ENCODE assay signal across 20 cellular contexts in genomic region chr2:126836761-126837679, GRCh38.
"Had no signal": no experiment of that assay in that cellular context is flagged by ENCODE, and none has a peak within 500 bp of the region (broad histone marks: within the 10 kb centered on the region; RNA-seq: fewer than 3 reads in every experiment).

No MANE protein-coding gene starts in this region.

- H2AFZ ChIP-seq: parathyroid adenoma had no signal

- H3K27ac ChIP-seq: breast epithelium, colonic mucosa, gastroesophageal sphincter, parathyroid adenoma, right lobe of liver, thyroid gland had no signal

- H3K4me1 ChIP-seq: breast epithelium, colonic mucosa, parathyroid adenoma, right lobe of liver, thyroid gland had no signal

- H3K79me2 ChIP-seq: parathyroid adenoma had no signal

- H3K9me3 ChIP-seq: breast epithelium, colonic mucosa, gastroesophageal sphincter, right lobe of liver, thyroid gland had no signal

- H3K4me3 ChIP-seq: breast epithelium, colonic mucosa, gastroesophageal sphincter, right lobe of liver, thyroid gland had no signal

- H3K36me3 ChIP-seq: breast epithelium, colonic mucosa, gastroesophageal sphincter, right lobe of liver, thyroid gland had no signal

- H3K9ac ChIP-seq: parathyroid adenoma had no signal

- DNase-seq: activated CD4-positive, alpha-beta T cell treated with anti-CD3 and anti-CD28 coated beads for 36 hours; activated CD4-positive, alpha-beta T cell treated with anti-CD3 and anti-CD28 coated beads, Interleukin-2, amount 50 U/mL, for 4 hours; activated CD8-positive, alpha-beta memory T cell treated with anti-CD3 and anti-CD28 coated beads for 24 hours; activated CD8-positive, alpha-beta memory T cell treated with anti-CD3 and anti-CD28 coated beads, Interleukin-2, amount 50 U/mL, for 4 hours; activated naive CD4-positive, alpha-beta T cell treated with Interleukin-2 at 50 U/mL for 16 hours; activated naive CD8-positive, alpha-beta T cell treated with anti-CD3 and anti-CD28 coated beads for 36 hours; activated T-cell treated with anti-CD3 and anti-CD28 coated beads, Interleukin-2, amount 50 U/mL, for 4 hours; colonic mucosa; hypothalamus; right lobe of liver; small intestine; stimulated activated CD4-positive, alpha-beta T cell treated with anti-CD3 and anti-CD28 coated beads, Interleukin-15, amount 100 ng/mL, for 24 hours; stimulated activated CD8-positive, alpha-beta memory T cell treated with anti-CD3 and anti-CD28 coated beads, Interleukin-4, amount 100 ng/mL, for 48 hours; stimulated activated naive CD4-positive, alpha-beta T cell; T-cell; T-helper 9 cell; thyroid gland had no signal

- ATAC-seq: activated CD4-positive, alpha-beta T cell treated with anti-CD3 and anti-CD28 coated beads for 36 hours; activated T-cell treated with anti-CD3 and anti-CD28 coated beads, Interleukin-2, amount 50 U/mL, for 4 hours; gastroesophageal sphincter; right lobe of liver; T-cell had no signal

- H3K27me3 ChIP-seq: breast epithelium, colonic mucosa, gastroesophageal sphincter, right lobe of liver, thyroid gland had no signal
